8 cellular contexts compared by ENCODE assay signal in genomic region chr1:52296345-52296744, GRCh38.
DNase-seq lines count a peak whose midpoint lies in the region; ATAC-seq and TF ChIP-seq lines count a peak whose summit lies in the region.

No MANE protein-coding gene starts in this region.

- H3K36me3 Mint-ChIP-seq in activated naive CD4-positive, alpha-beta T cell treated with anti-CD3 and anti-CD28 coated beads for 36 hours (ENCODE audit: low read depth) = no peaks in the 10 kb centered on the region
- no peaks in the 10 kb centered on the region for H3K36me3 Mint-ChIP-seq in natural killer cell

- H3K27ac ChIP-seq in RWPE1 = no peak overlapping the region

- peaks cover 2% of the 10 kb centered on the region for H3K4me1 Mint-ChIP-seq in activated naive CD4-positive, alpha-beta T cell treated with anti-CD3 and anti-CD28 coated beads for 36 hours (ENCODE audit: low read depth)
- H3K4me1 Mint-ChIP-seq in natural killer cell = no peaks in the 10 kb centered on the region

- peak in 2 of 3 donors; percentile 48 to 55 for ATAC-seq in natural killer cell
- no peak for ATAC-seq in GM21717 (IDR thresholded peaks at IDR 0.05; ENCODE audit: unreplicated experiment)

- H3K4me3 ChIP-seq in LNCaP clone FGC (ENCODE audit: low read depth, low read length) (no peak overlapping the region), epithelial cell of proximal tubule (ENCODE audit: low read depth, low read length) (no peak overlapping the region)

- H3K9me3 Mint-ChIP-seq in activated naive CD4-positive, alpha-beta T cell treated with anti-CD3 and anti-CD28 coated beads for 36 hours = no peaks in the 10 kb centered on the region
- H3K9me3 Mint-ChIP-seq in natural killer cell = no peaks in the 10 kb centered on the region

- intact Hi-C loops in activated naive CD4-positive, alpha-beta T cell treated with anti-CD3 and anti-CD28 coated beads for 36 hours (cut with micrococcal nuclease) = loop anchor here (1.0 to 5.0 kb wide), 3 partner anchors 156 to 399 kb away; no protein-coding TSS in a partner anchor
- intact Hi-C loops in natural killer cell (cut with micrococcal nuclease) = loop anchor here (1.0 kb wide), 1 partner anchor 154 kb away; the partner anchor contains the start of gene ZFYVE9

- no peaks in the 10 kb centered on the region for H3K27me3 Mint-ChIP-seq in activated naive CD4-positive, alpha-beta T cell treated with anti-CD3 and anti-CD28 coated beads for 36 hours (ENCODE audit: low read depth)
- no peaks in the 10 kb centered on the region for H3K27me3 Mint-ChIP-seq in natural killer cell (ENCODE audit: low read depth in 2 of 2)

- CTCF ChIA-PET in activated naive CD4-positive, alpha-beta T cell treated with anti-CD3 and anti-CD28 coated beads for 36 hours (lab: Charles Lee) = interaction anchor here (0.7 to 4.5 kb wide), 15 partner anchors 8 to 267 kb away, joined by 3 to 51 read pairs (median 4); partner anchors contain the start of gene ZFYVE9
- CTCF ChIA-PET in RWPE1 (lab: Yijun Ruan, JAX) = interaction anchor here (0.6 to 1.7 kb wide), 9 partner anchors 10 to 1722 kb away, joined by 3 to 8 read pairs (median 3); no protein-coding TSS in a partner anchor

- POLR2A ChIA-PET in RWPE1 (lab: Yijun Ruan, JAX; ENCODE audit: low non-redundant PET) = interaction anchor here (0.5 kb wide), 1 partner anchor 258 kb away, joined by 4 read pairs; no protein-coding TSS in a partner anchor

- H3K4me3 Mint-ChIP-seq in activated naive CD4-positive, alpha-beta T cell treated with anti-CD3 and anti-CD28 coated beads for 36 hours = no peak overlapping the region
- no peak overlapping the region for H3K4me3 Mint-ChIP-seq in natural killer cell

- H3K27ac Mint-ChIP-seq in activated naive CD4-positive, alpha-beta T cell treated with anti-CD3 and anti-CD28 coated beads for 36 hours = peak overlapping the region; percentile 39
- no peak overlapping the region for H3K27ac Mint-ChIP-seq in natural killer cell

- TF ChIP-seq CTCF in LNCaP clone FGC (IDR thresholded peaks at IDR 0.05; ENCODE audit: control insufficient read depth, extremely low read depth, insufficient read depth) (peak; percentile 72), RWPE1 (conservative IDR thresholded peaks at IDR 0.05; ENCODE audit: low read depth) (peak; percentile 68), epithelial cell of proximal tubule (conservative IDR thresholded peaks at IDR 0.05; ENCODE audit: low read depth, low read length) (peak; percentile 84), natural killer cell (IDR thresholded peaks at IDR 0.05) (peak; percentile 48)

- peak; percentile 13 for DNase-seq in activated naive CD4-positive, alpha-beta T cell treated with anti-CD3 and anti-CD28 coated beads for 36 hours
- DNase-seq in activated naive CD4-positive, alpha-beta T cell treated with Interleukin-2 at 50 U/mL for 16 hours = no peak
- peak; percentile 81 for DNase-seq in LNCaP clone FGC (ENCODE audit: low read depth)
- peak; percentile 64 for DNase-seq in RWPE1 (ENCODE audit: low spot score)
- DNase-seq in epithelial cell of proximal tubule (ENCODE audit: low read depth) = peak; percentile 9
- DNase-seq in natural killer cell = no peak
- no peak for DNase-seq in activated CD4-positive, CD25-positive, alpha-beta regulatory T cell (lab: John Stamatoyannopoulos, UW)

Comparison
In these comparisons a context has a peak if more than half of its experiments do, and no peak if none do; other contexts are left out.
1. DNase-seq: peak in activated naive CD4-positive, alpha-beta T cell treated with anti-CD3 and anti-CD28 coated beads for 36 hours (single experiment), LNCaP clone FGC (single experiment), RWPE1 (single experiment) and epithelial cell of proximal tubule (single experiment); none in activated naive CD4-positive, alpha-beta T cell treated with Interleukin-2 at 50 U/mL for 16 hours (single experiment), natural killer cell (single experiment) and activated CD4-positive, CD25-positive, alpha-beta regulatory T cell (0 of 4).
2. Peak in every context shown above with its lines, with median percentiles within 50 percentile points of each other: CTCF ChIP-seq.